ENCODE assay signal across 8 cellular contexts in genomic region chr17:50139950-50140885, GRCh38. TPM values are rescaled to one million over a fixed set of nuclear protein-coding genes. Genes with fewer than 3 reads are reported as not detected.
A peak's percentile ranks its signal among the peaks of the same experiment; 100 is the strongest.
DNase-seq lines count a peak whose midpoint lies in the region; ATAC-seq and TF ChIP-seq lines count a peak whose summit lies in the region.

No MANE protein-coding gene starts in this region.

- H3K27ac Mint-ChIP-seq in effector memory CD8-positive, alpha-beta T cell: peak overlapping the region; percentile 91 to 97
- H3K27ac Mint-ChIP-seq in mesothelial cell of epicardium: no peak overlapping the region

- peaks cover 55% of the 10 kb centered on the region for H3K36me3 Mint-ChIP-seq in effector memory CD8-positive, alpha-beta T cell (ENCODE audit: insufficient read depth)
- H3K36me3 Mint-ChIP-seq in mesothelial cell of epicardium: peaks cover 71% of the 10 kb centered on the region

- peaks cover 64 to 67% of the 10 kb centered on the region in 2 donors for H3K4me1 Mint-ChIP-seq in effector memory CD8-positive, alpha-beta T cell (ENCODE audit: low read depth in 2 of 2)
- H3K4me1 Mint-ChIP-seq in mesothelial cell of epicardium: no peaks in the 10 kb centered on the region

- ATAC-seq in effector memory CD8-positive, alpha-beta T cell (replicated peaks): peak; percentile 84
- no peak for ATAC-seq in GM21737 (IDR thresholded peaks at IDR 0.05; ENCODE audit: unreplicated experiment)

- DNase-seq in DMS153 (lab: John Stamatoyannopoulos, UW): peak; percentile 35
- no peak for DNase-seq in HFF-Myc (ENCODE audit: extremely low read depth, low read depth)
- peak; percentile 22 for DNase-seq in NCI-H748 treated with DMSO at 0.1 percent for 48 hours (lab: John Stamatoyannopoulos, UW)
- peak; percentile 92 for DNase-seq in activated CD8-positive, alpha-beta memory T cell treated with anti-CD3 and anti-CD28 coated beads for 24 hours
- peak; percentile 80 to 82 (median 80) for DNase-seq in effector memory CD8-positive, alpha-beta T cell
- DNase-seq in mesothelial cell of epicardium (ENCODE audit: low spot score in 2 of 2, unreplicated experiment in 2 of 2): peak; percentile 53 to 81
- DNase-seq in stimulated activated CD8-positive, alpha-beta memory T cell treated with anti-CD3 and anti-CD28 coated beads, Interleukin-7, amount 100 ng/mL, for 24 hours (ENCODE audit: low read depth): peak; percentile 55

- peak overlapping the region; percentile 72 to 75 for H3K4me3 Mint-ChIP-seq in effector memory CD8-positive, alpha-beta T cell
- no peak overlapping the region for H3K4me3 Mint-ChIP-seq in mesothelial cell of epicardium

- TF ChIP-seq CTCF in HFF-Myc (IDR thresholded peaks at IDR 0.05; ENCODE audit: low read depth, low read length, missing control alignments) (peak; percentile 64), mesothelial cell of epicardium (IDR thresholded peaks at IDR 0.05; ENCODE audit: unreplicated experiment) (peak; percentile 93)

- no peaks in the 10 kb centered on the region for H3K9me3 Mint-ChIP-seq in effector memory CD8-positive, alpha-beta T cell
- H3K9me3 Mint-ChIP-seq in mesothelial cell of epicardium: no peaks in the 10 kb centered on the region

- no peaks in the 10 kb centered on the region for H3K27me3 Mint-ChIP-seq in effector memory CD8-positive, alpha-beta T cell
- H3K27me3 Mint-ChIP-seq in mesothelial cell of epicardium (ENCODE audit: low read depth): no peaks in the 10 kb centered on the region

- no peak overlapping the region for H3K4me3 ChIP-seq in HFF-Myc (replicated peaks; ENCODE audit: low read depth, low read length)

RNA-seq across cellular contexts. Expression of gene SAMD14, which starts 10.3 kb away (rescaled TPM):
- 17.3 to 20.0 TPM (median 19.4 TPM) in 3 replicates for total RNA-seq in mesothelial cell of epicardium

RNA-seq across cellular contexts. Expression of gene PPP1R9B, which starts 10.3 kb away (rescaled TPM):
- total RNA-seq in mesothelial cell of epicardium: 56.4 to 58.6 TPM (median 56.6 TPM) in 3 replicates

RNA-seq across cellular contexts. Expression of gene SGCA, which starts 25.6 kb away (rescaled TPM):
- not detected in 3 replicates for total RNA-seq in mesothelial cell of epicardium

RNA-seq across cellular contexts. Expression of gene PDK2, which starts 45.1 kb away (rescaled TPM):
- total RNA-seq in mesothelial cell of epicardium: 44.6 to 46.0 TPM (median 45.4 TPM) in 3 replicates
